In genomic region chr13:76533251-76533650, GRCh38 we compare ENCODE assay signal across 24 cellular contexts.
"Had no signal": no experiment of that assay in that cellular context is flagged by ENCODE, and none has a peak within 500 bp of the region (broad histone marks: within the 10 kb centered on the region; RNA-seq: fewer than 3 reads in every experiment).

No MANE protein-coding gene starts in this region.

- ATAC-seq: left colon; naive thymus-derived CD4-positive, alpha-beta T cell; upper lobe of right lung had no signal

- H3K4me1 ChIP-seq: colonic mucosa, prostate gland, spleen, suprapubic skin, tibial artery, upper lobe of right lung had no signal

- DNase-seq: activated CD4-positive, alpha-beta T cell treated with anti-CD3 and anti-CD28 coated beads for 48 hours; activated CD4-positive, alpha-beta T cell treated with anti-CD3 and anti-CD28 coated beads, Interleukin-2, amount 50 U/mL, for 48 hours; activated CD4-positive, CD25-positive, alpha-beta regulatory T cell; activated CD8-positive, alpha-beta memory T cell treated with anti-CD3 and anti-CD28 coated beads for 24 hours; activated gamma-delta T cell; activated naive CD4-positive, alpha-beta T cell treated with anti-CD3 and anti-CD28 coated beads, Interleukin-2, amount 10 ng/mL, durations not matched to agents 7 days and 5 days; activated naive CD8-positive, alpha-beta T cell treated with anti-CD3 and anti-CD28 coated beads, Interleukin-2, amount 10 ng/mL, durations not matched to agents 7 days and 5 days; activated T-cell treated with anti-CD3 and anti-CD28 coated beads, Interleukin-2, amount 50 U/mL, for 1 hour; amniotic stem cell; colonic mucosa; effector CD8-positive, alpha-beta T cell; head of caudate nucleus; hippocampal formation; kidney; left colon; midbrain; naive thymus-derived CD4-positive, alpha-beta T cell; ovary; spleen; stimulated activated naive CD4-positive, alpha-beta T cell; tibial artery; upper lobe of right lung had no signal

- H3K9me3 ChIP-seq: colonic mucosa, ovary, prostate gland, suprapubic skin, tibial artery, upper lobe of right lung had no signal

- H3K27ac ChIP-seq: colonic mucosa, ovary, prostate gland, spleen, suprapubic skin, tibial artery, upper lobe of right lung had no signal

- H3K36me3 ChIP-seq: colonic mucosa, ovary, prostate gland, spleen, suprapubic skin, tibial artery, upper lobe of right lung had no signal

- H3K4me3 ChIP-seq: colonic mucosa, ovary, prostate gland, spleen, suprapubic skin, tibial artery, upper lobe of right lung had no signal

- H3K27me3 ChIP-seq: colonic mucosa, ovary, spleen, suprapubic skin, tibial artery, upper lobe of right lung had no signal
